30 cellular contexts compared by ENCODE assay signal in genomic region chr20:38645318-38645717, GRCh38. TPM values are rescaled to one million over a fixed set of nuclear protein-coding genes. Genes with fewer than 3 reads are reported as not detected.
A peak's percentile ranks its signal among the peaks of the same experiment; 100 is the strongest.
DNase-seq lines count a peak whose midpoint lies in the region; ATAC-seq, FAIRE-seq and TF ChIP-seq lines count a peak whose summit lies in the region.
"Had no signal": no experiment of that assay in that cellular context is flagged by ENCODE, and none has a peak within 500 bp of the region (broad histone marks: within the 10 kb centered on the region; RNA-seq: fewer than 3 reads in every experiment).

No MANE protein-coding gene starts in this region.

- no peaks in the 10 kb centered on the region for H3K9me1 ChIP-seq in K562 (ENCODE audit: control insufficient read depth, insufficient read depth, low read length)

- no peak overlapping the region for H3K4me3 Mint-ChIP-seq in activated naive CD8-positive, alpha-beta T cell treated with anti-CD3 and anti-CD28 coated beads, Interleukin-2, amount 50 U/mL, for 24 hours
- H3K4me3 Mint-ChIP-seq in activated naive CD8-positive, alpha-beta T cell treated with anti-CD3 and anti-CD28 coated beads for 36 hours = no peak overlapping the region
- H3K4me3 Mint-ChIP-seq: activated T-cell treated with anti-CD3 and anti-CD28 coated beads, Interleukin-2, amount 50 U/mL, for 4 hours; neural crest cell had no signal

- no peak overlapping the region for H3K9ac ChIP-seq in K562 (ENCODE audit: insufficient read depth in 1 of 2, low read depth in 2 of 2, low read length in 2 of 2)
- H3K9ac ChIP-seq: KMS-11 had no signal

- no TSS peak for BruUV-seq in K562 (replicated peaks; lab: Mats Ljungman, UMichigan)

- no peak overlapping the region for H3K27ac Mint-ChIP-seq in activated naive CD8-positive, alpha-beta T cell treated with anti-CD3 and anti-CD28 coated beads, Interleukin-2, amount 50 U/mL, for 24 hours
- H3K27ac Mint-ChIP-seq in activated naive CD8-positive, alpha-beta T cell treated with anti-CD3 and anti-CD28 coated beads for 36 hours = no peak overlapping the region
- H3K27ac Mint-ChIP-seq: activated CD4-positive, alpha-beta T cell treated with anti-CD3 and anti-CD28 coated beads, Interleukin-2, amount 10 ng/mL, durations not matched to agents 24 days and 14 days; stimulated activated effector memory CD8-positive, alpha-beta T cell treated with anti-CD3 and anti-CD28 coated beads, Interleukin-12 subunit alpha, Interleukin-12 subunit beta, amount 100 ng/mL, for 72 hours; T-helper 2 cell treated with Interferon-gamma antibody and Interleukin-4, amounts not matched to agents 5 μg/mL and 100 μg/mL, for 36 hours had no signal

- intact Hi-C loops in K562 (cut with micrococcal nuclease) (loop anchor here (5.0 kb wide), 2 partner anchors 247 to 308 kb away; no protein-coding TSS in a partner anchor), breast epithelium (cut with DNase I; ENCODE audit: low total_unique reads) (loop anchor here (10.0 kb wide), 1 partner anchor 109 kb away; no protein-coding TSS in a partner anchor)

- H3K4me3 ChIP-seq in K562 (no peak overlapping the region), breast epithelium (no peak overlapping the region)
- H3K4me3 ChIP-seq: adrenal gland, body of pancreas had no signal

- TF ChIP-seq CTCF in K562 (IDR thresholded peaks at IDR 0.05 in 2 of 3, conservative IDR thresholded peaks at IDR 0.05 in 1 of 3; ENCODE audit: insufficient read depth in 2 of 3, low read depth in 1 of 3, low read length in 3 of 3) (no peak), breast epithelium (IDR thresholded peaks at IDR 0.05) (no peak)

- no peaks in the 10 kb centered on the region for H3K9me3 ChIP-seq in K562 (replicated peaks; ENCODE audit: control insufficient read depth, insufficient read depth, low read depth, low read length)
- no peaks in the 10 kb centered on the region for H3K9me3 ChIP-seq in breast epithelium
- H3K9me3 ChIP-seq: A549, adrenal gland, body of pancreas, pancreas, Peyer's patch had no signal

- WGBS in K562 (ENCODE audit: insufficient coverage, low coverage, missing lambda C conversion rate) = 0% methylated on average over 5 of the region's 5 CpGs

- no peaks in the 10 kb centered on the region for H3K36me3 Mint-ChIP-seq in activated naive CD8-positive, alpha-beta T cell treated with anti-CD3 and anti-CD28 coated beads, Interleukin-2, amount 50 U/mL, for 24 hours (ENCODE audit: low read depth)
- no peaks in the 10 kb centered on the region for H3K36me3 Mint-ChIP-seq in activated naive CD8-positive, alpha-beta T cell treated with anti-CD3 and anti-CD28 coated beads for 36 hours
- H3K36me3 Mint-ChIP-seq: CD4-positive, alpha-beta memory T cell had no signal

- H3K36me3 ChIP-seq in K562 (ENCODE audit: control insufficient read depth, insufficient read depth, low read length) (no peaks in the 10 kb centered on the region), breast epithelium (no peaks in the 10 kb centered on the region)
- H3K36me3 ChIP-seq: adrenal gland, pancreas, Peyer's patch had no signal

- TF ChIP-seq POLR2A in K562 (conservative IDR thresholded peaks at IDR 0.05) = no peak
- TF ChIP-seq POLR2A in breast epithelium (IDR thresholded peaks at IDR 0.05) = no peak

- peaks cover 12% of the 10 kb centered on the region; the same call in 1 of the 2 replicates for H4K20me1 ChIP-seq in K562 (replicated peaks; ENCODE audit: control insufficient read depth, insufficient read depth, low read length)

- TF ChIP-seq EP300 in K562 (IDR thresholded peaks at IDR 0.05; ENCODE audit: low read length) = no peak

- H3K27me3 ChIP-seq in K562 (ENCODE audit: control insufficient read depth in 2 of 2, insufficient read depth in 2 of 2, low read length in 2 of 2) (peaks cover 8 to 37% of the 10 kb centered on the region in 2 experiments; a peak in 4 of 5 replicates), breast epithelium (peaks cover 0 to 30% of the 10 kb centered on the region in 2 donors)

- no peak for FAIRE-seq in K562 (lab: Jason Lieb, UNC)
- FAIRE-seq: A549, D721Med, islet of Langerhans, pancreas had no signal

- POLR2A ChIA-PET in K562 (lab: Yijun Ruan, JAX) = no interaction called here

- H3K4me1 ChIP-seq in K562 (replicated peaks in 1 of 2; ENCODE audit: control insufficient read depth in 2 of 2, insufficient read depth in 2 of 2, low read length in 2 of 2) (peaks cover 0 to 7% of the 10 kb centered on the region in 2 experiments; a peak in 3 of 5 replicates), breast epithelium (no peaks in the 10 kb centered on the region)

- CTCF ChIA-PET in K562 (lab: Yijun Ruan, JAX; ENCODE audit: low intra/inter-chr PET ratio) = interaction anchor here (0.6 to 3.3 kb wide), 9 partner anchors 82 to 404 kb away, joined by 3 to 40 read pairs (median 4); no protein-coding TSS in a partner anchor

- in situ Hi-C loops in K562 (cut with MboI) = loop anchor here (5.0 to 10.0 kb wide), 3 partner anchors 87 to 399 kb away; no protein-coding TSS in a partner anchor

- no peaks in the 10 kb centered on the region for H3K79me2 ChIP-seq in K562 (ENCODE audit: control insufficient read depth, insufficient read depth, low read length)

- no peak for DNase-seq in activated naive CD8-positive, alpha-beta T cell treated with anti-CD3 and anti-CD28 coated beads, Interleukin-2, amount 50 U/mL, for 24 hours
- no peak for DNase-seq in activated naive CD8-positive, alpha-beta T cell treated with anti-CD3 and anti-CD28 coated beads for 36 hours
- DNase-seq in K562 (ENCODE audit: extremely low read depth in 1 of 4, low spot score in 3 of 4) (no peak), NCI-H1417 treated with DMSO at 0.1 percent for 48 hours (lab: John Stamatoyannopoulos, UW) (no peak), DMS79 treated with DMSO at 0.1 percent for 48 hours (lab: John Stamatoyannopoulos, UW) (no peak), breast epithelium (ENCODE audit: low spot score in 2 of 2) (no peak), SW480 (ENCODE audit: low spot score) (no peak)
- DNase-seq: activated CD4-positive, alpha-beta T cell treated with anti-CD3 and anti-CD28 coated beads, Interleukin-2, amount 10 ng/mL, durations not matched to agents 24 days and 14 days; activated T-cell treated with anti-CD3 and anti-CD28 coated beads, Interleukin-2, amount 50 U/mL, for 4 hours; adrenal gland; body of pancreas; CD4-positive, alpha-beta memory T cell; glutamatergic neuron; NCI-H2107; Peyer's patch; SHP77 had no signal

- H3K27ac ChIP-seq in K562 (ENCODE audit: extremely low read depth, low read depth, low read length) = no peak overlapping the region
- no peak overlapping the region for H3K27ac ChIP-seq in breast epithelium
- H3K27ac ChIP-seq: adrenal gland, body of pancreas, KMS-11, pancreas, Peyer's patch had no signal

- TF ChIP-seq RAD21 in K562 (CRISPR knock-in tag; conservative IDR thresholded peaks at IDR 0.05 in 1 of 2, IDR thresholded peaks at IDR 0.05 in 1 of 2) = no peak

- peak; percentile 54 for ATAC-seq in activated naive CD8-positive, alpha-beta T cell treated with anti-CD3 and anti-CD28 coated beads, Interleukin-2, amount 50 U/mL, for 24 hours
- peak; percentile 34 for ATAC-seq in HG03432 (IDR thresholded peaks at IDR 0.05; ENCODE audit: unreplicated experiment)
- ATAC-seq in K562 = no peak

- H3K27me3 Mint-ChIP-seq in activated naive CD8-positive, alpha-beta T cell treated with anti-CD3 and anti-CD28 coated beads, Interleukin-2, amount 50 U/mL, for 24 hours = peaks cover 51% of the 10 kb centered on the region
- peaks cover 51% of the 10 kb centered on the region for H3K27me3 Mint-ChIP-seq in activated naive CD8-positive, alpha-beta T cell treated with anti-CD3 and anti-CD28 coated beads for 36 hours

- 0 out of 2 replicates have a peak overlapping the region, but pooled peaks have one; percentile 78 for H2AFZ ChIP-seq in K562 (ENCODE audit: low read depth, low read length)

- no peaks in the 10 kb centered on the region for H3K9me3 Mint-ChIP-seq in activated naive CD8-positive, alpha-beta T cell treated with anti-CD3 and anti-CD28 coated beads, Interleukin-2, amount 50 U/mL, for 24 hours
- no peaks in the 10 kb centered on the region for H3K9me3 Mint-ChIP-seq in activated naive CD8-positive, alpha-beta T cell treated with anti-CD3 and anti-CD28 coated beads for 36 hours
- H3K9me3 Mint-ChIP-seq: activated CD4-positive, alpha-beta T cell treated with anti-CD3 and anti-CD28 coated beads, Interleukin-2, amount 10 ng/mL, durations not matched to agents 24 days and 14 days; activated T-cell treated with anti-CD3 and anti-CD28 coated beads, Interleukin-2, amount 50 U/mL, for 4 hours; neural crest cell; stimulated activated effector memory CD8-positive, alpha-beta T cell treated with anti-CD3 and anti-CD28 coated beads, Interleukin-12 subunit alpha, Interleukin-12 subunit beta, amount 100 ng/mL, for 72 hours; T-helper 2 cell treated with Interferon-gamma antibody and Interleukin-4, amounts not matched to agents 5 μg/mL and 100 μg/mL, for 36 hours had no signal

- no peak overlapping the region for H3K4me2 ChIP-seq in K562 (ENCODE audit: insufficient read depth, low read length)

- H3K4me1 Mint-ChIP-seq in activated naive CD8-positive, alpha-beta T cell treated with anti-CD3 and anti-CD28 coated beads, Interleukin-2, amount 50 U/mL, for 24 hours = peaks cover 12% of the 10 kb centered on the region
- H3K4me1 Mint-ChIP-seq in activated naive CD8-positive, alpha-beta T cell treated with anti-CD3 and anti-CD28 coated beads for 36 hours = peaks cover 7% of the 10 kb centered on the region

TF ChIP-seq in K562, 482 proteins besides CTCF, POLR2A, EP300 and RAD21 (continues in another document):
- TF ChIP-seq DACH1 (IDR thresholded peaks at IDR 0.05; ENCODE audit: partially characterized antibody) (no peak), TEAD1 (CRISPR knock-in tag; IDR thresholded peaks at IDR 0.05) (no peak)

RNA-seq across cellular contexts. Expression of gene ARHGAP40, which starts 43.7 kb away (rescaled TPM):
- total RNA-seq in activated naive CD8-positive, alpha-beta T cell treated with anti-CD3 and anti-CD28 coated beads for 36 hours = under 1 TPM in 1 of 2 experiments, not detected in 1; 0.12 TPM
- 0.09 TPM in 1 of 2 replicates, not detected in the other for total RNA-seq in K562 (2011; cell fraction: chromatin; rRNA removed; ENCODE audit: low replicate concordance)
- not detected in 2 replicates for total RNA-seq in K562 (2011; cell fraction: nucleolus; rRNA removed)
- total RNA-seq in K562 (2011; cell fraction: nucleoplasm; rRNA removed) = not detected in 2 replicates
- total RNA-seq in K562 (2014; rRNA removed) (not detected in 2 replicates), K562 (2014; rRNA removed; fragmentation: Illumina TruSeq; extraction: Trizol) (not detected in 2 replicates), K562 (2015; rRNA removed; fragmentation: Illumina TruSeq; extraction: Trizol) (not detected in 2 replicates), K562 (2021) (not detected in 2 replicates), breast epithelium (10 to 100 TPM in 2 of 3 donors, not detected in 1; 33.8 to 35.9 TPM)
- polyA plus RNA-seq in K562 (2011; rRNA removed) (not detected in 2 replicates), K562 (2014; fragmentation: Illumina TruSeq; extraction: Trizol) (not detected in 2 replicates), K562 (2014; fragmentation: Nextera tagmentation; extraction: Ambion mirVana) (not detected), K562 (2014; rRNA removed) (not detected in 2 replicates)
- not detected in 2 replicates for polyA plus RNA-seq in K562 (2011; cell fraction: cytosol; rRNA removed)
- 0.10 and 0.11 TPM in 2 replicates for polyA plus RNA-seq in K562 (2011; cell fraction: nucleus; rRNA removed)
- 0.03 TPM in 1 of 2 replicates, not detected in the other for polyA plus RNA-seq in K562 (2012)
- not detected in 2 replicates for polyA minus RNA-seq in K562 (2011; rRNA and poly(A)+ RNA removed)
- polyA minus RNA-seq in K562 (2011; cell fraction: cytosol; rRNA and poly(A)+ RNA removed) = not detected in 2 replicates
- polyA minus RNA-seq in K562 (2011; cell fraction: nucleus; rRNA and poly(A)+ RNA removed) = not detected in 2 replicates
- total RNA-seq: activated CD4-positive, alpha-beta T cell treated with anti-CD3 and anti-CD28 coated beads, Interleukin-2, amount 10 ng/mL, durations not matched to agents 24 days and 14 days; activated T-cell treated with anti-CD3 and anti-CD28 coated beads, Interleukin-2, amount 50 U/mL, for 4 hours; adrenal gland; body of pancreas; CD4-positive, alpha-beta memory T cell; dermis microvascular lymphatic vessel endothelial cell; fibroblast of villous mesenchyme; left lobe of liver; neural crest cell; Peyer's patch; skeletal muscle tissue; temporal lobe had no signal
- polyA plus RNA-seq: A549; CD4-positive, alpha-beta memory T cell had no signal
